In genomic region chr1:68173283-68174172, GRCh38 we compare ENCODE assay signal across 8 cellular contexts. TPM values are rescaled to one million over a fixed set of nuclear protein-coding genes. Genes with fewer than 3 reads are reported as not detected.
DNase-seq lines count a peak whose midpoint lies in the region; ATAC-seq and TF ChIP-seq lines count a peak whose summit lies in the region.

No MANE protein-coding gene starts in this region.

- DNase-seq in NCI-H2196 treated with DMSO at 0.1 percent for 48 hours (lab: John Stamatoyannopoulos, UW; ENCODE audit: unreplicated experiment) (peak; percentile 14), NCI-H2196 (lab: John Stamatoyannopoulos, UW; ENCODE audit: unreplicated experiment) (no peak), dermis blood vessel endothelial cell (peak; percentile 87), aorta (no peak), epidermal melanocyte (ENCODE audit: insufficient read length, low spot score) (no peak)
- DNase-seq in activated CD8-positive, alpha-beta T cell treated with anti-CD3 and anti-CD28 coated beads for 36 hours, result no peak

- WGBS in aorta, 2 donors, result 15 to 16% methylated on average over 9 of the region's 9 CpGs

- ATAC-seq in aorta (ENCODE audit: low FRiP score) (peak; percentile 55), HG02588 (IDR thresholded peaks at IDR 0.05; ENCODE audit: unreplicated experiment) (no peak)
- no peak for ATAC-seq in activated CD8-positive, alpha-beta T cell treated with anti-CD3 and anti-CD28 coated beads for 36 hours

- H3K27me3 Mint-ChIP-seq in activated CD8-positive, alpha-beta T cell treated with anti-CD3 and anti-CD28 coated beads for 36 hours, result no peaks in the 10 kb centered on the region

- H3K4me3 Mint-ChIP-seq in activated CD8-positive, alpha-beta T cell treated with anti-CD3 and anti-CD28 coated beads for 36 hours, result no peak overlapping the region

- H3K27ac ChIP-seq in mucosa of rectum (ENCODE audit: low read depth in 2 of 2, low read length in 2 of 2) (peak overlapping the region; percentile 48 to 77), aorta (ENCODE audit: low read depth in 1 of 2, low read length in 2 of 2) (peak overlapping the region; percentile 21 to 61)

- H3K36me3 ChIP-seq in mucosa of rectum (ENCODE audit: control insufficient read depth in 2 of 2, insufficient read depth in 2 of 2, low read length in 2 of 2) (no peaks in the 10 kb centered on the region), aorta (ENCODE audit: control insufficient read depth in 1 of 2, insufficient read depth in 2 of 2, low read length in 1 of 2) (no peaks in the 10 kb centered on the region)

- H3K4me1 Mint-ChIP-seq in activated CD8-positive, alpha-beta T cell treated with anti-CD3 and anti-CD28 coated beads for 36 hours (ENCODE audit: low read depth), result no peaks in the 10 kb centered on the region

- H3K4me1 ChIP-seq in mucosa of rectum (ENCODE audit: control insufficient read depth in 2 of 2, insufficient read depth in 2 of 2, low read length in 2 of 2) (peaks cover 36 to 48% of the 10 kb centered on the region in 2 donors), aorta (ENCODE audit: control insufficient read depth in 1 of 2, insufficient read depth in 2 of 2, low read length in 2 of 2) (peaks cover 2 to 29% of the 10 kb centered on the region in 2 donors)

- H3K27ac Mint-ChIP-seq in activated CD8-positive, alpha-beta T cell treated with anti-CD3 and anti-CD28 coated beads for 36 hours, result no peak overlapping the region

- H3K9me3 ChIP-seq in mucosa of rectum (ENCODE audit: control insufficient read depth in 2 of 2, low read length in 2 of 2), result no peaks in the 10 kb centered on the region
- no peaks in the 10 kb centered on the region for H3K9me3 ChIP-seq in aorta (ENCODE audit: control insufficient read depth, low read length)

- H3K4me3 ChIP-seq in mucosa of rectum (ENCODE audit: low read length in 2 of 2), result peak overlapping the region; percentile 24 to 48
- no peak overlapping the region for H3K4me3 ChIP-seq in aorta (ENCODE audit: low read length in 2 of 2)

- POLR2A ChIA-PET in activated CD8-positive, alpha-beta T cell treated with anti-CD3 and anti-CD28 coated beads for 36 hours (lab: Charles Lee), result no interaction called here

- peaks cover 3% of the 10 kb centered on the region for H3K9me3 Mint-ChIP-seq in activated CD8-positive, alpha-beta T cell treated with anti-CD3 and anti-CD28 coated beads for 36 hours

- H3K27me3 ChIP-seq in mucosa of rectum (ENCODE audit: control insufficient read depth in 2 of 2, insufficient read depth in 2 of 2, low read length in 2 of 2) (no peaks in the 10 kb centered on the region), aorta (ENCODE audit: control insufficient read depth in 1 of 2, insufficient read depth in 2 of 2, low read length in 1 of 2) (no peaks in the 10 kb centered on the region)

- no peak for TF ChIP-seq CTCF in activated CD8-positive, alpha-beta T cell treated with anti-CD3 and anti-CD28 coated beads for 36 hours (IDR thresholded peaks at IDR 0.05)

- H3K36me3 Mint-ChIP-seq in activated CD8-positive, alpha-beta T cell treated with anti-CD3 and anti-CD28 coated beads for 36 hours (ENCODE audit: low read depth), result no peaks in the 10 kb centered on the region

- intact Hi-C loops in aorta (cut with DNase I), result loop anchor here in 1 of 2 donors (5.0 kb wide), 1 partner anchor 59 kb away; the partner anchor contains the start of gene WLS
- intact Hi-C loops in activated CD8-positive, alpha-beta T cell treated with anti-CD3 and anti-CD28 coated beads for 36 hours (cut with micrococcal nuclease), result no loop called here

- CTCF ChIA-PET in activated CD8-positive, alpha-beta T cell treated with anti-CD3 and anti-CD28 coated beads for 36 hours (lab: Charles Lee), result no interaction called here

- peak overlapping the region; percentile 6 to 10 for H3K9ac ChIP-seq in mucosa of rectum (ENCODE audit: low read depth in 1 of 2, low read length in 2 of 2)

RNA-seq across cellular contexts. Expression of gene WLS, which starts 58.8 kb away (rescaled TPM):
- total RNA-seq in dermis blood vessel endothelial cell (43.4 and 50.8 TPM in 2 replicates), aorta (10 to 100 TPM; 47.3 to 81.5 TPM)
- polyA plus RNA-seq in aorta, result 10 to 100 TPM; 29.9 to 56.3 TPM
- not detected for total RNA-seq in activated CD8-positive, alpha-beta T cell treated with anti-CD3 and anti-CD28 coated beads for 36 hours

Comparison
In these comparisons a context has a peak if more than half of its experiments do, and no peak if none do; other contexts are left out.
1. DNase-seq: peak in NCI-H2196 treated with DMSO at 0.1 percent for 48 hours (single experiment) and dermis blood vessel endothelial cell (single experiment); none in NCI-H2196 (single experiment), aorta (0 of 2), activated CD8-positive, alpha-beta T cell treated with anti-CD3 and anti-CD28 coated beads for 36 hours (single experiment) and epidermal melanocyte (single experiment).
2. H3K4me3 ChIP-seq: peak in mucosa of rectum (2 of 2); none in aorta (0 of 2).
3. RNA of gene WLS, which starts 58.8 kb away (total RNA-seq): 47.3 to 81.5 TPM in aorta and 43.4 to 50.8 TPM in dermis blood vessel endothelial cell; not detected in activated CD8-positive, alpha-beta T cell treated with anti-CD3 and anti-CD28 coated beads for 36 hours; every median in the first group is over 10 times any median in the second.